In genomic region chr5:24215114-24215513, GRCh38 we compare ENCODE assay signal across 24 cellular contexts.
A peak's percentile ranks its signal among the peaks of the same experiment; 100 is the strongest.
DNase-seq lines count a peak whose midpoint lies in the region; ATAC-seq and TF ChIP-seq lines count a peak whose summit lies in the region.
"Had no signal": no experiment of that assay in that cellular context is flagged by ENCODE, and none has a peak within 500 bp of the region (broad histone marks: within the 10 kb centered on the region; RNA-seq: fewer than 3 reads in every experiment).

No MANE protein-coding gene starts in this region.

- H3K27me3 ChIP-seq in neural cell (ENCODE audit: insufficient read depth, low read depth, low read length) (no peaks in the 10 kb centered on the region), right lobe of liver (no peaks in the 10 kb centered on the region)
- H3K27me3 ChIP-seq: BE2C, BLaER1 had no signal

- H3K9me3 ChIP-seq in neural cell (ENCODE audit: low read length) (peaks cover 4% of the 10 kb centered on the region), right lobe of liver (no peaks in the 10 kb centered on the region)
- H3K9me3 ChIP-seq: A549, BE2C had no signal

- H3K9me2 ChIP-seq in neural cell (ENCODE audit: insufficient read depth, low read length) = no peaks in the 10 kb centered on the region

- no peaks in the 10 kb centered on the region for H3K79me2 ChIP-seq in neural cell (replicated peaks; ENCODE audit: insufficient read depth, low read length)

- intact Hi-C loops in right lobe of liver (cut with DNase I) = no loop called here

- TF ChIP-seq CTCF in neural cell (IDR thresholded peaks at IDR 0.05; ENCODE audit: poor library complexity, severe bottlenecking) (no peak), right lobe of liver (IDR thresholded peaks at IDR 0.05) (no peak)

- no peaks in the 10 kb centered on the region for H4K20me1 ChIP-seq in neural cell (ENCODE audit: insufficient read depth)
- H4K20me1 ChIP-seq: BLaER1 had no signal

- no peak for TF ChIP-seq POLR2A in right lobe of liver (IDR thresholded peaks at IDR 0.05)

- H3K4me2 ChIP-seq in neural cell (ENCODE audit: low read length) = no peak overlapping the region
- H3K4me2 ChIP-seq: A549, BLaER1 had no signal

- H3K4me1 ChIP-seq in right lobe of liver = no peaks in the 10 kb centered on the region
- H3K4me1 ChIP-seq: A549, BLaER1 had no signal

- H3K36me3 ChIP-seq in neural cell (ENCODE audit: insufficient read depth, low read length) (no peaks in the 10 kb centered on the region), right lobe of liver (no peaks in the 10 kb centered on the region)
- H3K36me3 ChIP-seq: BE2C, BLaER1 had no signal

- no peaks in the 10 kb centered on the region for H3F3A ChIP-seq in neural cell (ENCODE audit: insufficient read depth, low read length, poor library complexity, severe bottlenecking)

- H3K4me3 ChIP-seq in neural cell (ENCODE audit: low read length) (no peak overlapping the region), right lobe of liver (no peak overlapping the region)
- H3K4me3 ChIP-seq: A549, BLaER1, GM12878 had no signal

- ATAC-seq in right lobe of liver = no peak
- ATAC-seq: A549, GM12878 had no signal

- no peak overlapping the region for H3K27ac ChIP-seq in neural cell (ENCODE audit: low read length)
- no peak overlapping the region for H3K27ac ChIP-seq in right lobe of liver
- H3K27ac ChIP-seq: 22Rv1, A549, BLaER1 had no signal

- TF ChIP-seq EP300 in neural cell (conservative IDR thresholded peaks at IDR 0.05; ENCODE audit: poor library complexity, severe bottlenecking) = peak; percentile 93

- no peak overlapping the region for H2AFZ ChIP-seq in neural cell (ENCODE audit: low read depth, low read length)

- 30% methylated on average over 3 of the region's 3 CpGs for WGBS in right lobe of liver (ENCODE audit: insufficient coverage, low coverage, low lambda C conversion rate, missing lambda C conversion rate)

- TF ChIP-seq RAD21 in neural cell (conservative IDR thresholded peaks at IDR 0.05) = no peak

- peak; percentile 16 for DNase-seq in NCI-H1105 treated with DMSO at 0.1 percent for 48 hours (lab: John Stamatoyannopoulos, UW)
- no peak for DNase-seq in NCI-H1105 (lab: John Stamatoyannopoulos, UW)
- DNase-seq in OCI-M1 (lab: John Stamatoyannopoulos, UW) = peak; percentile 30
- DNase-seq in right lobe of liver = no peak
- no peak for DNase-seq in GM19240 (ENCODE audit: insufficient read length, low spot score)
- DNase-seq: ACHN; BE2C; C1 segment of cervical spinal cord; CD4-positive, alpha-beta memory T cell; CD4-positive, CD25-positive, alpha-beta regulatory T cell; CD8-positive, alpha-beta memory T cell; COR-L47; DMS 273 treated with DMSO at 0.1 percent for 48 hours; DMS153; DMS53; DMS79; DND-41; EL; GDM1 had no signal

- H3K9ac ChIP-seq in neural cell (ENCODE audit: low read length) = no peak overlapping the region
- H3K9ac ChIP-seq: BLaER1 had no signal

TF ChIP-seq in neural cell, 6 proteins besides CTCF, POLR2A, EP300 and RAD21:
- TF ChIP-seq TAF1 (IDR thresholded peaks at IDR 0.05; ENCODE audit: low read depth) (no peak), POLR2AphosphoS5 (IDR thresholded peaks at IDR 0.05) (peak; percentile 83), EZH2 (IDR thresholded peaks at IDR 0.05; ENCODE audit: borderline replicate concordance, insufficient read depth, low read length, poor library complexity, severe bottlenecking) (no peak)

Comparison
In these comparisons a context has a peak if more than half of its experiments do, and no peak if none do; other contexts are left out.
1. DNase-seq: peak in NCI-H1105 treated with DMSO at 0.1 percent for 48 hours (single experiment) and OCI-M1 (single experiment); none in NCI-H1105 (single experiment), right lobe of liver (0 of 3) and GM19240 (single experiment).